ENCODE assay signal across 1 cellular context in the genomic region with DNA sequence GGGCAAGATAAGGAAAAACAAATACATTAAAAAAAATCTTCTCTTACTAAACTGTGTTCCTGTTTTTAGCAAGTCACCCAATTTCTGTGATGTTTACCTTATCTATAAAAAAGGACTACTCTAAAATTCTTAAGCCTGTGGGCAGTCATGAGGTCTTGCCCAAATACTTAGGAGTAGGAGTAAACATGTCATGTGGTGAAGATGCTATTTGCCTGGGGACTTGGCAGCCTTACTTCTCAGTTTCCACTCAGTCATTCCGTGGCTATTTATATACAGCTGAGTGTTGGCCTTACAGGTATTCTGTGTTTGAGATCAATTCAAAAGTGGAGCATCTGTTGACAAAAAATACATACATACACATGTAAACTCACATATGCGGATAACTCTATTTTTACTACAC.
TF ChIP-seq lines count a peak whose summit lies in the region.

No MANE protein-coding gene starts in this region.

TF ChIP-seq in endothelial cell of umbilical vein, 7 proteins besides CTCF, POLR2A, EP300 and RAD21:
- TF ChIP-seq JUN (IDR thresholded peaks at IDR 0.05; ENCODE audit: borderline replicate concordance, insufficient read depth, insufficient read length, low read depth) (no peak), MYC (IDR thresholded peaks at IDR 0.05; ENCODE audit: low read depth, low read length) (no peak), GATA2 (IDR thresholded peaks at IDR 0.05; ENCODE audit: insufficient read depth, insufficient read length, low read depth, low read length) (no peak), EZH2 (IDR thresholded peaks at IDR 0.05; ENCODE audit: borderline replicate concordance, low read depth, low read length, severe bottlenecking) (no peak), FOS (IDR thresholded peaks at IDR 0.05; ENCODE audit: borderline replicate concordance, insufficient read depth, low read length) (no peak), POLR2AphosphoS5 (IDR thresholded peaks at IDR 0.05; ENCODE audit: insufficient read depth, low read depth, low read length) (no peak)
- TF ChIP-seq, protein P1, sequence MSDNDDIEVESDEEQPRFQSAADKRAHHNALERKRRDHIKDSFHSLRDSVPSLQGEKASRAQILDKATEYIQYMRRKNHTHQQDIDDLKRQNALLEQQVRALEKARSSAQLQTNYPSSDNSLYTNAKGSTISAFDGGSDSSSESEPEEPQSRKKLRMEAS (IDR thresholded peaks at IDR 0.05; ENCODE audit: insufficient read depth, insufficient read length): no peak
